Comparison of ENCODE assay signal across 14 cellular contexts in the genomic region with DNA sequence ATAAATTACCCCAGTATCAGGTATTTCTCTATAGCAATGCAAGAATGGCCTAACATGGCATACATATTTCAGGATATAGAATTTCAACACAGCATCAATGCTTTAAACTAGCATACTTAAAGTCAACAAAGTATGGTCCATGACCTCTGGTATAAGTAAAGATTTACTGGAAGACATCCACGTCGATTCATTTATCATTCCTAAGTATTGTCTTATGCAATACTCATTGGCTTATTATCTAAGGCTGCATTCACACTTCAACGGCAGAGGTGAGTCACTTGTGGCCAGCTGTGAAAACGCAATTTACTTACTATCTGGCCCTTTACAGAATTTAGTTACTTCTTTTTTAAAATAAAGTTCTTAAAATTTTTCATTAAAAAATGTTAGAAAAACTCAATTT. TPM values are rescaled to one million over a fixed set of nuclear protein-coding genes. Genes with fewer than 3 reads are reported as not detected.
A peak's percentile ranks its signal among the peaks of the same experiment; 100 is the strongest.
DNase-seq lines count a peak whose midpoint lies in the region; ATAC-seq and TF ChIP-seq lines count a peak whose summit lies in the region.
"Had no signal": no experiment of that assay in that cellular context is flagged by ENCODE, and none has a peak within 500 bp of the region (broad histone marks: within the 10 kb centered on the region; RNA-seq: fewer than 3 reads in every experiment).

No MANE protein-coding gene starts in this region.

- H3K36me3 ChIP-seq in fibroblast of lung (ENCODE audit: control insufficient read depth, insufficient read depth, low read length), result no peaks in the 10 kb centered on the region
- no peaks in the 10 kb centered on the region for H3K36me3 ChIP-seq in psoas muscle (ENCODE audit: insufficient read depth in 1 of 2, low read depth in 1 of 2)
- no peaks in the 10 kb centered on the region for H3K36me3 ChIP-seq in colonic mucosa

- ATAC-seq in psoas muscle (peak in 2 of 4 donors; percentile 18 to 26), HG03460 (IDR thresholded peaks at IDR 0.05; ENCODE audit: unreplicated experiment) (no peak)
- ATAC-seq: left lobe of liver had no signal

- DNase-seq in HS-27A (ENCODE audit: low read depth), result peak; percentile 15
- peak; percentile 10 for DNase-seq in SK-MEL-5 (ENCODE audit: low read depth, low spot score)
- peak; percentile 93 for DNase-seq in fibroblast of lung (ENCODE audit: low read depth in 2 of 2)
- DNase-seq in psoas muscle, result no peak
- DNase-seq in colonic mucosa, result no peak
- DNase-seq in GM10248 (ENCODE audit: extremely low spot score), result no peak
- DNase-seq: CD8-positive, alpha-beta memory T cell; H9; head of caudate nucleus; nephron progenitor cell; NK-92 treated with Interleukin-12 subunit alpha and Interleukin-12 subunit beta, amount 100 ng/mL, for 24 hours; substantia nigra had no signal

- no peaks in the 10 kb centered on the region for H4K20me1 ChIP-seq in fibroblast of lung (ENCODE audit: control insufficient read depth, extremely low read depth, insufficient read depth, low read length)

- H2AFZ ChIP-seq in fibroblast of lung (ENCODE audit: low read length), result no peak overlapping the region

- 48 to 60% (median 59%) methylated on average over 4 of the region's 4 CpGs for WGBS in psoas muscle, 3 donors

- H3K4me1 ChIP-seq in fibroblast of lung (ENCODE audit: control insufficient read depth, extremely low read depth, insufficient read depth, low read length) (peaks cover 2% of the 10 kb centered on the region), psoas muscle (peaks cover 46% of the 10 kb centered on the region), colonic mucosa (peaks cover 7% of the 10 kb centered on the region)

- CTCF ChIA-PET in GM10248 (lab: Yijun Ruan, JAX), result interaction anchor here (1.1 kb wide), 1 partner anchor 10 kb away, joined by 5 read pairs; no protein-coding TSS in a partner anchor

- no peaks in the 10 kb centered on the region for H3K79me2 ChIP-seq in fibroblast of lung (ENCODE audit: control insufficient read depth, insufficient read depth, low read length)

- no peak for TF ChIP-seq CTCF in fibroblast of lung (conservative IDR thresholded peaks at IDR 0.05 in 1 of 2, IDR thresholded peaks at IDR 0.05 in 1 of 2; ENCODE audit: low read depth in 1 of 2, low read length in 2 of 2)
- TF ChIP-seq CTCF in psoas muscle (IDR thresholded peaks at IDR 0.05), result no peak
- no peak for TF ChIP-seq CTCF in colonic mucosa (IDR thresholded peaks at IDR 0.05)
- TF ChIP-seq CTCF in GM10248 (IDR thresholded peaks at IDR 0.05; ENCODE audit: control extremely low read depth, extremely low read depth, low read depth, missing control alignments), result no peak

- H3K9ac ChIP-seq in fibroblast of lung (ENCODE audit: insufficient read depth, low read length) (no peak overlapping the region), colonic mucosa (ENCODE audit: low read depth in 2 of 2, low read length in 2 of 2) (no peak overlapping the region)

- H3K9me3 ChIP-seq in fibroblast of lung (ENCODE audit: control insufficient read depth, insufficient read depth, low read depth, low read length), result no peaks in the 10 kb centered on the region
- H3K9me3 ChIP-seq in psoas muscle, result no peaks in the 10 kb centered on the region
- H3K9me3 ChIP-seq in colonic mucosa, result no peaks in the 10 kb centered on the region

- H3K4me3 ChIP-seq in fibroblast of lung (replicated peaks in 1 of 4; ENCODE audit: control extremely low read depth in 1 of 4, insufficient read depth in 1 of 4, low read depth in 3 of 4, low read length in 4 of 4), result no peak overlapping the region
- H3K4me3 ChIP-seq in psoas muscle, result no peak overlapping the region
- H3K4me3 ChIP-seq in colonic mucosa, result no peak overlapping the region

- in situ Hi-C loops in SK-MEL-5 (cut with HindIII; ENCODE audit: low pct_unique_long_range_greater_than_20kb, low sequenced_read_pairs), result no loop called here

- intact Hi-C loops in psoas muscle (cut with DNase I), result loop anchor here in 1 of 2 donors (5.0 kb wide), 1 partner anchor 39 kb away; no protein-coding TSS in a partner anchor
- intact Hi-C loops in colonic mucosa (cut with DNase I), result no loop called here

- no peak overlapping the region for H3K4me2 ChIP-seq in fibroblast of lung (ENCODE audit: extremely low read depth, insufficient read depth, low read length)

- H3K27me3 ChIP-seq in fibroblast of lung (ENCODE audit: control insufficient read depth, insufficient read depth, low read length) (no peaks in the 10 kb centered on the region), psoas muscle (ENCODE audit: insufficient read depth in 3 of 3, low read length in 2 of 3) (no peaks in the 10 kb centered on the region), colonic mucosa (no peaks in the 10 kb centered on the region)

- POLR2A ChIA-PET in GM10248 (lab: Yijun Ruan, JAX), result no interaction called here

- H3K27ac ChIP-seq in fibroblast of lung (ENCODE audit: insufficient read depth, low read length) (no peak overlapping the region), psoas muscle (peak overlapping the region; percentile 81), colonic mucosa (no peak overlapping the region)

RNA-seq across cellular contexts. Expression of gene ADGRA3, which starts 42.6 kb away (rescaled TPM):
- total RNA-seq in SK-MEL-5 (2014; rRNA removed; shearing (Covaris generic)), result 50.8 and 52.5 TPM in 2 replicates
- 48.6 and 58.0 TPM in 2 replicates for polyA plus RNA-seq in SK-MEL-5 (2015; cell fraction: cytosol; rRNA removed)
- 76.2 and 88.3 TPM in 2 replicates for polyA plus RNA-seq in SK-MEL-5 (2015; cell fraction: nucleus; rRNA removed)
- total RNA-seq in fibroblast of lung (15.2 and 25.2 TPM in 2 replicates), psoas muscle (10 to 100 TPM; 19.0 to 32.1 (median 23.2) TPM), colonic mucosa (10 to 100 TPM; 34.8 to 47.2 TPM)
- polyA plus RNA-seq in fibroblast of lung (13.0 and 15.8 TPM in 2 replicates), psoas muscle (10 to 100 TPM in 2 of 3 donors, 1 to 10 TPM in 1; 7.4 to 17.5 (median 16.9) TPM)
- 11.7 and 14.3 TPM in 2 replicates for polyA plus RNA-seq in fibroblast of lung (2012)
- polyA minus RNA-seq in fibroblast of lung (ENCODE audit: low replicate concordance), result 60.1 and 72.8 TPM in 2 replicates

Comparison
In these comparisons a context has a peak if more than half of its experiments do, and no peak if none do; other contexts are left out.
1. DNase-seq: peak in HS-27A (single experiment), SK-MEL-5 (single experiment) and fibroblast of lung (2 of 2); none in psoas muscle (0 of 2), colonic mucosa (single experiment) and GM10248 (single experiment).